ENCODE assay signal across 8 cellular contexts in genomic region chrX:18425199-18426003, GRCh38. TPM values are rescaled to one million over a fixed set of nuclear protein-coding genes. Genes with fewer than 3 reads are reported as not detected.
DNase-seq lines count a peak whose midpoint lies in the region; ATAC-seq and TF ChIP-seq lines count a peak whose summit lies in the region.

Gene CDKL5, plus strand, starts transcription at chrX:18425608. Its CDS starts 81,489 bp downstream, at chrX:18507097.

- no peaks in the 10 kb centered on the region for H3K36me3 Mint-ChIP-seq in natural killer cell
- no peaks in the 10 kb centered on the region for H3K36me3 Mint-ChIP-seq in stimulated activated naive B cell treated with anti-CD40 and anti-IgM and Interleukin-4, amounts not matched to agents 10 μg/mL and 1 μg/mL and 100 μg/mL, for 72 hours

- intact Hi-C loops in natural killer cell (cut with micrococcal nuclease) = loop anchor here (10.0 kb wide), 1 partner anchor 249 kb away; the partner anchor contains the start of gene RS1

- TF ChIP-seq CTCF in fibroblast of the aortic adventitia (IDR thresholded peaks at IDR 0.05; ENCODE audit: insufficient read depth, low read length) (no peak), natural killer cell (IDR thresholded peaks at IDR 0.05) (no peak)

- peak within 1 kb of the TSS; percentile 94 for H3K4me3 Mint-ChIP-seq in natural killer cell
- H3K4me3 Mint-ChIP-seq in stimulated activated naive B cell treated with anti-CD40 and anti-IgM and Interleukin-4, amounts not matched to agents 10 μg/mL and 1 μg/mL and 100 μg/mL, for 72 hours = peak within 1 kb of the TSS; percentile 91 to 95

- ATAC-seq in natural killer cell = peak; percentile 92 to 99 (median 94)
- ATAC-seq in stimulated activated naive B cell treated with anti-CD40 and anti-IgM and Interleukin-4, amounts not matched to agents 10 μg/mL and 1 μg/mL and 100 μg/mL, for 72 hours (replicated peaks) = peak; percentile 93 to 94

- H3K27me3 ChIP-seq in HAP-1 (ENCODE audit: low read depth) = no peaks in the 10 kb centered on the region
- H3K27me3 ChIP-seq in MG63 = peaks cover 9% of the 10 kb centered on the region

- peaks cover 13% of the 10 kb centered on the region for H3K4me1 ChIP-seq in HAP-1

- peaks cover 16% of the 10 kb centered on the region in 2 donors for H3K4me1 Mint-ChIP-seq in natural killer cell
- peaks cover 5 to 9% of the 10 kb centered on the region in 2 donors for H3K4me1 Mint-ChIP-seq in stimulated activated naive B cell treated with anti-CD40 and anti-IgM and Interleukin-4, amounts not matched to agents 10 μg/mL and 1 μg/mL and 100 μg/mL, for 72 hours

- H3K9me3 Mint-ChIP-seq in natural killer cell = no peaks in the 10 kb centered on the region
- H3K9me3 Mint-ChIP-seq in stimulated activated naive B cell treated with anti-CD40 and anti-IgM and Interleukin-4, amounts not matched to agents 10 μg/mL and 1 μg/mL and 100 μg/mL, for 72 hours = no peaks in the 10 kb centered on the region

- H3K27ac Mint-ChIP-seq in natural killer cell = peak within 1 kb of the TSS; percentile 76 to 96
- peak within 1 kb of the TSS; percentile 93 for H3K27ac Mint-ChIP-seq in stimulated activated naive B cell treated with anti-CD40 and anti-IgM and Interleukin-4, amounts not matched to agents 10 μg/mL and 1 μg/mL and 100 μg/mL, for 72 hours

- H3K4me3 ChIP-seq in HAP-1 (peak within 1 kb of the TSS; percentile 92), MG63 (peak within 1 kb of the TSS; percentile 63), fibroblast of the aortic adventitia (ENCODE audit: low read depth, low read length) (peak within 1 kb of the TSS; percentile 68)

- DNase-seq in ELF-1 (ENCODE audit: low read depth, low spot score) (peak; percentile 100), HAP-1 (ENCODE audit: low spot score in 2 of 2) (peak; percentile 97 to 100), MG63 (peak; percentile 96), SHP77 (lab: John Stamatoyannopoulos, UW) (peak; percentile 91 to 93), fibroblast of the aortic adventitia (ENCODE audit: low read depth) (peak; percentile 93), natural killer cell (peak; percentile 93)
- DNase-seq in activated effector memory CD4-positive, alpha-beta T cell treated with anti-CD3 and anti-CD28 coated beads, Interleukin-2, amount 50 U/mL, for 16 hours = peak; percentile 98
- DNase-seq in stimulated activated naive B cell treated with anti-CD40 and anti-IgM and Interleukin-4, amounts not matched to agents 10 μg/mL and 1 μg/mL and 100 μg/mL, for 72 hours = peak; percentile 93

- no peaks in the 10 kb centered on the region for H3K36me3 ChIP-seq in HAP-1 (replicated peaks)
- no peaks in the 10 kb centered on the region for H3K36me3 ChIP-seq in MG63

- in situ Hi-C loops in HAP-1 (cut with MboI; ENCODE audit: low sequenced_read_pairs) = loop anchor here (10.0 kb wide), 1 partner anchor 249 kb away; the partner anchor contains the start of gene RS1

- H3K27me3 Mint-ChIP-seq in natural killer cell (ENCODE audit: low read depth in 2 of 2) = peaks cover 3 to 38% of the 10 kb centered on the region in 2 donors
- H3K27me3 Mint-ChIP-seq in stimulated activated naive B cell treated with anti-CD40 and anti-IgM and Interleukin-4, amounts not matched to agents 10 μg/mL and 1 μg/mL and 100 μg/mL, for 72 hours = peaks cover 0 to 10% of the 10 kb centered on the region in 2 donors

- H3K9me3 ChIP-seq in HAP-1 (no peaks in the 10 kb centered on the region), MG63 (no peaks in the 10 kb centered on the region)

RNA-seq across cellular contexts. Expression of gene CDKL5, which starts in this region (rescaled TPM):
- total RNA-seq in MG63 (2014; rRNA removed; shearing (Covaris generic); ENCODE audit: low replicate concordance) = not detected in 2 replicates
- total RNA-seq in fibroblast of the aortic adventitia (ENCODE audit: low replicate concordance) = 3.7 and 4.8 TPM in 2 replicates
- 1 to 10 TPM; 3.4 to 4.3 (median 3.5) TPM for total RNA-seq in natural killer cell

Comparison
In these comparisons a context has a peak if more than half of its experiments do, and no peak if none do; other contexts are left out.
1. Peak in every context shown above with its lines: DNase-seq, ATAC-seq and H3K4me3 ChIP-seq.
2. Peak in DNase-seq and H3K4me3 ChIP-seq in MG63; RNA of the gene not detected or under 1 TPM.